10 cellular contexts compared by ENCODE assay signal in the genomic region with DNA sequence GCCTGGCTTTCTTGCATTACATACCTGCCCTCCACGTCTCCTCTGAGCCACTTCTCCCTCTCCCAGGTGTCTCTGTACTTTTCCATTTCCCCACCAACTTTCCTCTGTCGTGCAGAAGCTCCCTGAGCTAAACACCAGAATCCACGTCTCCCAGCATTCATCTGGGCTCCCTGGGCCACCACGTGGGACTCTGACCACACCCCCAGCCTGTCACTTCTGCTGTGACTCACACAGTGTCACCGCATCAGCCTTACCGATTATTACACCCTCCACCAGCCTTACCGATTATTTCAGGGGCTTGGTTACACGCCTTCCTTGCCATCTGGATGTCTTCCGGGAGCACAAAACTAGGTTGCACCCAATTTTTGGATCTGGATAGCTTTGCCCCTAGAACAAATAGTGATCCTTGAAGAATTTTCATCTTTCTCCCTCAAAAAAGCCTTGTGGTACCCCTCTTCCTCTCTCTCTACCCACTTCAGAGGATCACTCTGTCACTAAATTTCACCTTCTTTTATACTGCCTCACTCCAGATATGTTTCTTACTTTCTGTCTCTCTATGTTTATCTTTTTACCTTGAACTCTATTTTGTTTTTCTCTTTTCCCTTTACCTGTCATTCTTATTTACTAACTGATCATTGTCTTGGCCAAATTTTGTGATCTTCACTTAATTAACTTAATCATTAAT.
DNase-seq lines count a peak whose midpoint lies in the region; ATAC-seq, FAIRE-seq and TF ChIP-seq lines count a peak whose summit lies in the region.
"Had no signal": no experiment of that assay in that cellular context is flagged by ENCODE, and none has a peak within 500 bp of the region (broad histone marks: within the 10 kb centered on the region; RNA-seq: fewer than 3 reads in every experiment).

No MANE protein-coding gene starts in this region.

- no peak for TF ChIP-seq POLR2A in suprapubic skin (IDR thresholded peaks at IDR 0.05)

- H3K27me3 Mint-ChIP-seq in activated T-cell treated with anti-CD3 and anti-CD28 coated beads, Interleukin-2, amount 50 U/mL, for 4 hours (ENCODE audit: low read depth) = no peaks in the 10 kb centered on the region

- DNase-seq in COR-L47 (lab: John Stamatoyannopoulos, UW) (peak; percentile 13), NOMO-1 treated with dmso at 0.1 percent for 144 hours (lab: John Stamatoyannopoulos, UW; ENCODE audit: unreplicated experiment) (peak; percentile 57), small intestine (peak; percentile 25), suprapubic skin (ENCODE audit: low spot score in 2 of 2) (no peak), urothelium cell line (ENCODE audit: low spot score) (no peak), EL (no peak), G401 (ENCODE audit: low spot score) (no peak)
- peak; percentile 50 for DNase-seq in activated T-cell treated with anti-CD3 and anti-CD28 coated beads, Interleukin-2, amount 50 U/mL, for 4 hours
- DNase-seq: hypothalamus, posterior cingulate gyrus had no signal

- H3K27ac ChIP-seq in small intestine (ENCODE audit: low read depth in 1 of 2, low read length in 1 of 2) (no peak overlapping the region), suprapubic skin (no peak overlapping the region)

- H3K4me3 ChIP-seq in small intestine (ENCODE audit: low read depth in 1 of 2, low read length in 2 of 2) (no peak overlapping the region), suprapubic skin (no peak overlapping the region)

- ATAC-seq in activated T-cell treated with anti-CD3 and anti-CD28 coated beads, Interleukin-2, amount 50 U/mL, for 4 hours = peak; percentile 95 to 99

- in situ Hi-C loops in G401 (cut with HindIII; ENCODE audit: low sequenced_read_pairs) = no loop called here

- H3K27me3 ChIP-seq in small intestine (ENCODE audit: control insufficient read depth in 2 of 2, insufficient read depth in 2 of 2, low read length in 2 of 2) (no peaks in the 10 kb centered on the region), suprapubic skin (peaks cover 6% of the 10 kb centered on the region)

- FAIRE-seq in small intestine (lab: Jason Lieb, UNC) (no peak), urothelium cell line (lab: Jason Lieb, UNC) (no peak)

- WGBS in small intestine, 3 donors = 60 to 68% (median 61%) methylated on average over 9 of the region's 9 CpGs
- 78% methylated on average over 9 of the region's 9 CpGs for WGBS in suprapubic skin

- peaks cover 9% of the 10 kb centered on the region for H3K4me1 Mint-ChIP-seq in activated T-cell treated with anti-CD3 and anti-CD28 coated beads, Interleukin-2, amount 50 U/mL, for 4 hours (ENCODE audit: low read depth)

- peak overlapping the region; percentile 49 for H3K4me3 Mint-ChIP-seq in activated T-cell treated with anti-CD3 and anti-CD28 coated beads, Interleukin-2, amount 50 U/mL, for 4 hours

- TF ChIP-seq EP300 in suprapubic skin (IDR thresholded peaks at IDR 0.05) = no peak

- H3K36me3 Mint-ChIP-seq in activated T-cell treated with anti-CD3 and anti-CD28 coated beads, Interleukin-2, amount 50 U/mL, for 4 hours (ENCODE audit: insufficient read depth) = peaks cover 8% of the 10 kb centered on the region

- no peaks in the 10 kb centered on the region for H3K4me1 ChIP-seq in small intestine (ENCODE audit: control insufficient read depth in 2 of 2, insufficient read depth in 1 of 2, low read depth in 1 of 2, low read length in 1 of 2)
- no peaks in the 10 kb centered on the region for H3K4me1 ChIP-seq in suprapubic skin

- no peak for TF ChIP-seq CTCF in suprapubic skin (IDR thresholded peaks at IDR 0.05)

- peaks cover 23% of the 10 kb centered on the region for H3K9me3 Mint-ChIP-seq in activated T-cell treated with anti-CD3 and anti-CD28 coated beads, Interleukin-2, amount 50 U/mL, for 4 hours

- H3K9me3 ChIP-seq in small intestine (ENCODE audit: control insufficient read depth, low read depth) (no peaks in the 10 kb centered on the region), suprapubic skin (no peaks in the 10 kb centered on the region)

- no peaks in the 10 kb centered on the region for H3K36me3 ChIP-seq in small intestine (ENCODE audit: control insufficient read depth in 2 of 2, insufficient read depth in 2 of 2, low read length in 2 of 2)
- no peaks in the 10 kb centered on the region for H3K36me3 ChIP-seq in suprapubic skin

Comparison
In these comparisons a context has a peak if more than half of its experiments do, and no peak if none do; other contexts are left out.
1. DNase-seq: peak in COR-L47 (single experiment), NOMO-1 treated with dmso at 0.1 percent for 144 hours (single experiment), activated T-cell treated with anti-CD3 and anti-CD28 coated beads, Interleukin-2, amount 50 U/mL, for 4 hours (single experiment) and small intestine (single experiment); none in suprapubic skin (0 of 2), urothelium cell line (single experiment), EL (single experiment) and G401 (single experiment).